8 cellular contexts compared by ENCODE assay signal in genomic region chr2:43224571-43225092, GRCh38. TPM values are rescaled to one million over a fixed set of nuclear protein-coding genes. Genes with fewer than 3 reads are reported as not detected.
DNase-seq lines count a peak whose midpoint lies in the region; ATAC-seq and TF ChIP-seq lines count a peak whose summit lies in the region.

No MANE protein-coding gene starts in this region.

- H3K4me1 Mint-ChIP-seq in T-cell = peaks cover 39 to 60% (median 43%) of the 10 kb centered on the region in 3 donors

- H3K9me3 Mint-ChIP-seq in T-cell = no peaks in the 10 kb centered on the region

- CTCF ChIA-PET in T-cell (lab: Charles Lee) = interaction anchor here (0.6 to 1.5 kb wide), 5 partner anchors 83 to 96 kb away, joined by 3 to 5 read pairs (median 4); no protein-coding TSS in a partner anchor

- peak overlapping the region in 1 of 2 donors; percentile 99 for H3K27ac Mint-ChIP-seq in T-cell

- H3K27me3 Mint-ChIP-seq in T-cell = peaks cover 0 to 4% of the 10 kb centered on the region in 2 donors

- peak; percentile 69 for DNase-seq in GM06990 (ENCODE audit: extremely low read depth, insufficient read length)
- peak in 27 of 34 experiments; percentile 15 to 70 (median 36) for DNase-seq in T-cell
- DNase-seq in central memory CD4-positive, alpha-beta T cell = peak; percentile 57
- no peak for DNase-seq in GM19238 (ENCODE audit: insufficient read length, low spot score)

- H3K36me3 ChIP-seq in GM06990 (ENCODE audit: control insufficient read depth, insufficient read depth, low read length) = peaks cover 8% of the 10 kb centered on the region
- peaks cover 29% of the 10 kb centered on the region for H3K36me3 ChIP-seq in mesodermal cell (ENCODE audit: control insufficient read depth, insufficient read depth, low read length)

- peak overlapping the region; percentile 74 to 98 (median 95) for H3K4me3 Mint-ChIP-seq in T-cell

- peaks cover 49% of the 10 kb centered on the region for H3K4me1 ChIP-seq in mesodermal cell (ENCODE audit: control insufficient read depth, insufficient read depth, low read length, poor library complexity, severe bottlenecking)

- H3K36me3 Mint-ChIP-seq in T-cell = peaks cover 40% of the 10 kb centered on the region

- TF ChIP-seq CTCF in GM06990 (IDR thresholded peaks at IDR 0.05; ENCODE audit: insufficient read depth, low read length, poor library complexity, severe bottlenecking) = no peak

- no peak for ATAC-seq in T-cell (replicated peaks in 1 of 4)
- ATAC-seq in HG02623 (IDR thresholded peaks at IDR 0.05; ENCODE audit: unreplicated experiment) = no peak
- ATAC-seq in GM19035 (IDR thresholded peaks at IDR 0.05; ENCODE audit: unreplicated experiment) = no peak

- POLR2A ChIA-PET in T-cell (lab: Charles Lee) = interaction anchor here (0.5 to 2.4 kb wide), 8 partner anchors 50 to 380 kb away, joined by 3 to 13 read pairs (median 6); no protein-coding TSS in a partner anchor

- 2 to 3% methylated on average over 51 to 74 of the region's 74 CpGs for WGBS in mesodermal cell (ENCODE audit: insufficient coverage in 2 of 2), 2 experiments

- H3K9me3 ChIP-seq in mesodermal cell (ENCODE audit: control insufficient read depth, low read length) = no peaks in the 10 kb centered on the region

- H3K4me3 ChIP-seq in GM06990 (replicated peaks; ENCODE audit: low read depth, low read length) = peak overlapping the region; percentile 90
- peak overlapping the region; percentile 66 for H3K4me3 ChIP-seq in mesodermal cell (ENCODE audit: extremely low read depth, insufficient read depth, low read length, poor library complexity, severe bottlenecking)

- H3K27ac ChIP-seq in mesodermal cell (ENCODE audit: low read depth, low read length, severe bottlenecking) = peak overlapping the region; percentile 83
- H3K27ac ChIP-seq in temporal lobe (ENCODE audit: low read depth, low read length) = peak overlapping the region; percentile 89

- H3K27me3 ChIP-seq in GM06990 (replicated peaks; ENCODE audit: control insufficient read depth, insufficient read depth, low read length) = no peaks in the 10 kb centered on the region

RNA-seq across cellular contexts. Expression of gene ZFP36L2, which starts 1.8 kb away (rescaled TPM):
- total RNA-seq in T-cell (100 to 1,000 TPM; 329 to 974 (median 377) TPM), temporal lobe (9.6 TPM)
- polyA plus RNA-seq in mesodermal cell (2013, experiment 1 of 2) = 59.1 TPM
- 51.5 TPM for polyA plus RNA-seq in mesodermal cell (2013, experiment 2 of 2)

Comparison
In these comparisons a context has a peak if more than half of its experiments do, and no peak if none do; other contexts are left out.
1. RNA of gene ZFP36L2, which starts 1.8 kb away (total RNA-seq): 329 to 974 TPM in T-cell; 9.6 TPM in temporal lobe (single experiment); every median in the first group is over 10 times any median in the second.